In the genomic region with DNA sequence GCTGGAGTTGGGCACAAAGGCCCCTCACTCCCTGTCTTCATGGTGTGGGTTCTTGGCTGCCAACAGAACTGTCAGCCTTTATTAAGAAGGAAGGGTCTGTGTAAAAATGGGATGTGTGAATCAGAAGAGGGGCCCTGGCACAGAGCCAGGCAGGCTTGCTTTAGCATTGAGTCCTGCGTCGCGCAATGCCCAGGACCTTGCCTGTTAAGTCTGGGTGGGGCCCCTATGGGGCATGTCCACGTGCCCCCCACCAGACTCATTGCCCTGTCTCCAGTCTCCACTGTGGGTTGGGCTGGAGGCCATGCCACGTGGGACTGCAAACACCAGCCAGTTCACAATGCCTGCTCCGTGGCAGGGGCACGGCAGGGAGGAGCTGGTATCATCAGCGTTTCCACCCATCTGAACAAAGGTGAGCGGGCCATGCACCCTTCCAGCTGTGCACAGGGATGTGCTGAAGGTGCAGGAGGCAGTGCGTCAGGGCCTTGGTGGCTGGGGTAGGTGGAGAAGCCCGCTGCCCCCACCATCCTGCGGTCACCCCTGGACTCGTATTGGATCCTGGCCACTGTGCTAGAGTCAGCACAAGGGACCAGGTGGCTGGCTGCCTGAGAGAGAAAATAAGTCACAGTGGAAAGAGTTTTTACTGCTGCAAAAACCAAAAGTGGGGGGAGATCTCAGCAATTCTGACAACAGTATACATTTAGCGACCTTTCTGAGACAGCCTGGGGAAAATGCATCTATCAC, we compare ENCODE assay signal across 1 cellular context.
TF ChIP-seq lines count a peak whose summit lies in the region.

No MANE protein-coding gene starts in this region.

TF ChIP-seq in IMR-90, 13 proteins besides CTCF, POLR2A, EP300 and RAD21 (continued from another document):
- TF ChIP-seq RFX5 (IDR thresholded peaks at IDR 0.05; ENCODE audit: low read depth, low read length): no peak
- TF ChIP-seq, protein P1, sequence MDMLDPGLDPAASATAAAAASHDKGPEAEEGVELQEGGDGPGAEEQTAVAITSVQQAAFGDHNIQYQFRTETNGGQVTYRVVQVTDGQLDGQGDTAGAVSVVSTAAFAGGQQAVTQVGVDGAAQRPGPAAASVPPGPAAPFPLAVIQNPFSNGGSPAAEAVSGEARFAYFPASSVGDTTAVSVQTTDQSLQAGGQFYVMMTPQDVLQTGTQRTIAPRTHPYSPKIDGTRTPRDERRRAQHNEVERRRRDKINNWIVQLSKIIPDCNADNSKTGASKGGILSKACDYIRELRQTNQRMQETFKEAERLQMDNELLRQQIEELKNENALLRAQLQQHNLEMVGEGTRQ (IDR thresholded peaks at IDR 0.05; ENCODE audit: low read depth, low read length): no peak
- TF ChIP-seq FOS (IDR thresholded peaks at IDR 0.05; ENCODE audit: low read depth, low read length): no peak
- TF ChIP-seq MXI1 (IDR thresholded peaks at IDR 0.05; ENCODE audit: borderline replicate concordance, low read depth, low read length): no peak
